ENCODE assay signal across 14 cellular contexts in genomic region chr6:38498085-38498484, GRCh38.
"Had no signal": no experiment of that assay in that cellular context is flagged by ENCODE, and none has a peak within 500 bp of the region (broad histone marks: within the 10 kb centered on the region; RNA-seq: fewer than 3 reads in every experiment).

No MANE protein-coding gene starts in this region.

- H3K9me3 ChIP-seq: gastroesophageal sphincter, pancreas, thyroid gland, uterus had no signal

- H3K4me1 ChIP-seq: pancreas, thyroid gland, uterus had no signal

- DNase-seq: activated CD4-positive, alpha-beta T cell treated with anti-CD3 and anti-CD28 coated beads for 4 hours; activated CD8-positive, alpha-beta memory T cell treated with anti-CD3 and anti-CD28 coated beads, Interleukin-2, amount 50 U/mL, for 48 hours; activated CD8-positive, alpha-beta T cell treated with anti-CD3 and anti-CD28 coated beads, Interleukin-2, amount 10 ng/mL, durations not matched to agents 7 days and 5 days; activated naive CD4-positive, alpha-beta T cell; central memory CD4-positive, alpha-beta T cell; effector CD4-positive, alpha-beta T cell; left ventricle myocardium superior; pancreas; retina; thyroid gland; uterus had no signal

- H3K27ac ChIP-seq: coronary artery, gastroesophageal sphincter, pancreas, thyroid gland, uterus, VCaP had no signal

- H3K27me3 ChIP-seq: gastroesophageal sphincter, pancreas, thyroid gland, uterus had no signal

- H3K4me3 ChIP-seq: coronary artery, gastroesophageal sphincter, pancreas, thyroid gland, uterus had no signal

- H3K36me3 ChIP-seq: gastroesophageal sphincter, pancreas, thyroid gland, uterus had no signal
